Comparison of ENCODE assay signal across 14 cellular contexts in the genomic region with DNA sequence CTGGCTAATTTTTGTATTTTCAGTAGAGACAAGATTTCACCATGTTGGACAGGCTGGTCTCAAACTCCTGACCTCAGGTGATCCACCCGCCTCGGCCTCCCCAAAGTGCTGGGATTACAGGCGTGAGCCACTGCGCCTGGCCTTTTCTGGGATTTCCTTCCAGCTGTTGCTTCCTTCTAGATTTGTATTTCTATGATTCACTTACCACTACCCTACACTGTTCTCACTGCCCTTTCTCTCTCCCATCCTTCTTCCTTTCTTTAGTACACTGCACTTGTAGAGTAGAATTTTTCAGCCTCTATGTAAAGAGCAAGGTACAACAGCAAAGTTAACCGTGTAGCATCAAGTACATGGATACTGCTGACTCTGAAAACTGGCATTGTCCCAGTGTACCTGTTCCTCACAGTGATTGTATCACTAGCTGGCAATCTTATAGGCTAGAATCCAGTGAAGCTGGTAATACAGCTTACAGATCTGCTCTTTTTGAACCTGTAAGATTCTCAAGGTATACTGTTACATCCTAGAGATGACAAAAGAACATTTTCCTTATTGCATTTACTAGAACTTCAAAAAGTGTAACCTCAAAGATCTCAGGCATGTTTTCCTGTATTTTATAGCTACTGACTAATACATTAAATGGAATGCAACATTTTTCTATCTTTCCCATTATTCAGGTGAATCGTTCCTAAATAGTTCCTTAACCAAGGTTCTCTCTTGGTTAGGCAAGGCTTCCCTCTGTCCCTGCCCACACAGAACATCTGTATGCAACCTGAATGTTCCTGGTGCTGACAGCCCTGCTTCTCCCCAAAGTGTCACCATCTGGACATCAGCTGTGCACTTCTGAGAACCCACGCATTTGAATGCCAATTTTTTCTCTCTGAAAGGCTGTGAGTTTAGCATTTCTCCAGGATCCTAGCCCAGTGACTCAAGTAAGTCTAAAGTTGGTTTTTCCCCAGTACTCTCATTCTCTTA.
DNase-seq lines count a peak whose midpoint lies in the region; ATAC-seq, FAIRE-seq and TF ChIP-seq lines count a peak whose summit lies in the region.
"Had no signal": no experiment of that assay in that cellular context is flagged by ENCODE, and none has a peak within 500 bp of the region (broad histone marks: within the 10 kb centered on the region; RNA-seq: fewer than 3 reads in every experiment).

No MANE protein-coding gene starts in this region.

- H3K9me3 ChIP-seq in CD8-positive, alpha-beta T cell (ENCODE audit: low read length): no peaks in the 10 kb centered on the region
- no peaks in the 10 kb centered on the region for H3K9me3 ChIP-seq in H1 (ENCODE audit: insufficient read depth in 2 of 2, low read depth in 1 of 2, low read length in 1 of 2)
- no peaks in the 10 kb centered on the region for H3K9me3 ChIP-seq in keratinocyte (ENCODE audit: control insufficient read depth, low read depth, low read length)
- H3K9me3 ChIP-seq in esophagus squamous epithelium: no peaks in the 10 kb centered on the region
- no peaks in the 10 kb centered on the region for H3K9me3 ChIP-seq in psoas muscle

- no peak overlapping the region for H3K18ac ChIP-seq in H1 (ENCODE audit: extremely low read depth, low read length)

- H3K36me3 ChIP-seq in CD8-positive, alpha-beta T cell (ENCODE audit: insufficient read depth, low read length): no peaks in the 10 kb centered on the region
- H3K36me3 ChIP-seq in KMS-11 (ENCODE audit: insufficient read depth) (no peaks in the 10 kb centered on the region), H1 (ENCODE audit: control insufficient read depth in 2 of 4, insufficient read depth in 4 of 4, low read length in 3 of 4) (no peaks in the 10 kb centered on the region), keratinocyte (ENCODE audit: control insufficient read depth in 2 of 2, extremely low read depth in 1 of 2, insufficient read depth in 2 of 2, low read length in 2 of 2) (no peaks in the 10 kb centered on the region), esophagus squamous epithelium (no peaks in the 10 kb centered on the region), psoas muscle (ENCODE audit: insufficient read depth in 1 of 2, low read depth in 1 of 2) (no peaks in the 10 kb centered on the region)

- H3K4me3 Mint-ChIP-seq in CD8-positive, alpha-beta T cell: no peak overlapping the region
- H3K4me3 Mint-ChIP-seq: stimulated activated naive CD8-positive, alpha-beta T cell treated with anti-CD3 and anti-CD28 coated beads, Interleukin-15, Interleukin-2, amounts not matched to agents 100 ng/mL and 50 ng/mL, for 24 hours had no signal

- H3K4me3 ChIP-seq in CD8-positive, alpha-beta T cell (ENCODE audit: low read depth, low read length): no peak overlapping the region
- H3K4me3 ChIP-seq in KMS-11 (IDR thresholded peaks at IDR 0.05; ENCODE audit: insufficient read depth, low read depth, low read length): no peak overlapping the region
- no peak overlapping the region for H3K4me3 ChIP-seq in H1 (ENCODE audit: extremely low read depth in 1 of 4, insufficient read depth in 2 of 4, low read depth in 3 of 4, low read length in 4 of 4)
- no peak overlapping the region for H3K4me3 ChIP-seq in keratinocyte (ENCODE audit: control insufficient read depth in 2 of 3, extremely low read depth in 1 of 3, insufficient read depth in 2 of 3, low read depth in 1 of 3, low read length in 3 of 3)
- no peak overlapping the region for H3K4me3 ChIP-seq in esophagus squamous epithelium
- H3K4me3 ChIP-seq in psoas muscle: no peak overlapping the region

- H3K36me3 Mint-ChIP-seq in CD8-positive, alpha-beta T cell: no peaks in the 10 kb centered on the region

- no peak for ATAC-seq in CD8-positive, alpha-beta T cell
- no peak for ATAC-seq in activated CD4-positive, CD25-positive, alpha-beta regulatory T cell treated with anti-CD3 and anti-CD28 coated beads, Interleukin-2, amount 50 U/mL, for 24 hours
- ATAC-seq in HG03354 (IDR thresholded peaks at IDR 0.05; ENCODE audit: poor library complexity, severe bottlenecking, unreplicated experiment) (no peak), psoas muscle (no peak)

- intact Hi-C loops in CD8-positive, alpha-beta T cell (cut with DNase I, micrococcal nuclease): no loop called here
- intact Hi-C loops in esophagus squamous epithelium (cut with DNase I): no loop called here
- intact Hi-C loops in psoas muscle (cut with DNase I): no loop called here

- H3K27me3 Mint-ChIP-seq in CD8-positive, alpha-beta T cell (ENCODE audit: low read depth): no peaks in the 10 kb centered on the region
- H3K27me3 Mint-ChIP-seq: stimulated activated naive CD8-positive, alpha-beta T cell treated with anti-CD3 and anti-CD28 coated beads, Interleukin-15, Interleukin-2, amounts not matched to agents 100 ng/mL and 50 ng/mL, for 24 hours had no signal

- no peak overlapping the region for H2BK20ac ChIP-seq in H1 (ENCODE audit: low read length)

- H3K27me3 ChIP-seq in CD8-positive, alpha-beta T cell (ENCODE audit: insufficient read depth, low read length): no peaks in the 10 kb centered on the region
- H3K27me3 ChIP-seq in KMS-11 (ENCODE audit: insufficient read depth, low read depth) (no peaks in the 10 kb centered on the region), H1 (replicated peaks in 1 of 4; ENCODE audit: control insufficient read depth in 3 of 4, extremely low read depth in 1 of 4, insufficient read depth in 3 of 4, low read length in 3 of 4) (no peaks in the 10 kb centered on the region), keratinocyte (ENCODE audit: control insufficient read depth, extremely low read depth, insufficient read depth, low read length) (no peaks in the 10 kb centered on the region), esophagus squamous epithelium (no peaks in the 10 kb centered on the region), psoas muscle (ENCODE audit: insufficient read depth in 3 of 3, low read length in 2 of 3) (no peaks in the 10 kb centered on the region)

- H2AFZ ChIP-seq in KMS-11 (ENCODE audit: low read depth) (no peak overlapping the region), H1 (ENCODE audit: low read length) (no peak overlapping the region; the same call in 1 of the 2 replicates), keratinocyte (ENCODE audit: control insufficient read depth, low read length) (no peak overlapping the region)

- CTCF ChIA-PET in CD8-positive, alpha-beta T cell (lab: Charles Lee): no interaction called here
- CTCF ChIA-PET in H1 (lab: Charles Lee; ENCODE audit: partially characterized antibody): no interaction called here

- H3K4me2 ChIP-seq in KMS-11 (peak overlapping the region; percentile 29; the same call in 1 of the 2 replicates), H1 (ENCODE audit: insufficient read depth in 1 of 2, low read depth in 2 of 2, low read length in 2 of 2) (no peak overlapping the region), keratinocyte (ENCODE audit: control insufficient read depth, extremely low read depth, insufficient read depth, low read depth, low read length) (no peak overlapping the region)

- no peak overlapping the region for H3K56ac ChIP-seq in H1 (replicated peaks; ENCODE audit: insufficient read length, low read depth, low read length)

- H2BK120ac ChIP-seq in H1 (replicated peaks; ENCODE audit: low read depth, low read length): peak overlapping the region; percentile 35

- FAIRE-seq in H1 (lab: Jason Lieb, UNC): no peak
- peak; percentile 63 for FAIRE-seq in keratinocyte (lab: Jason Lieb, UNC)
- FAIRE-seq: G401.6 had no signal

- H4K20me1 ChIP-seq in KMS-11 (ENCODE audit: insufficient read depth) (no peaks in the 10 kb centered on the region), H1 (replicated peaks in 1 of 2; ENCODE audit: control insufficient read depth in 1 of 2, insufficient read depth in 2 of 2, low read length in 2 of 2) (no peaks in the 10 kb centered on the region), keratinocyte (ENCODE audit: control insufficient read depth, extremely low read depth, insufficient read depth, low read length) (no peaks in the 10 kb centered on the region)

- no peaks in the 10 kb centered on the region for H3K23me2 ChIP-seq in H1 (ENCODE audit: low read depth, low read length)

- H3K79me2 ChIP-seq in KMS-11 (ENCODE audit: insufficient read depth, low read depth) (no peaks in the 10 kb centered on the region), H1 (ENCODE audit: control insufficient read depth in 1 of 2, insufficient read depth in 2 of 2, low read length in 2 of 2) (no peaks in the 10 kb centered on the region), keratinocyte (ENCODE audit: control insufficient read depth, insufficient read depth, low read length) (no peaks in the 10 kb centered on the region)

- H3K79me1 ChIP-seq in H1 (ENCODE audit: low read depth, low read length): no peaks in the 10 kb centered on the region

- no peak overlapping the region for H4K91ac ChIP-seq in H1 (replicated peaks; ENCODE audit: insufficient read length, low read length)

- H3K9me1 ChIP-seq in keratinocyte (ENCODE audit: control insufficient read depth, extremely low read depth, insufficient read depth, low read length): no peaks in the 10 kb centered on the region

- TF ChIP-seq RAD21 in H1 (IDR thresholded peaks at IDR 0.05 in 1 of 2, conservative IDR thresholded peaks at IDR 0.05 in 1 of 2; ENCODE audit: low read depth in 2 of 2, low read length in 2 of 2): no peak

- H3K27ac ChIP-seq in CD8-positive, alpha-beta T cell (ENCODE audit: low read depth, low read length): no peak overlapping the region
- H3K27ac ChIP-seq in KMS-11: peak overlapping the region; percentile 17; the same call in 1 of the 2 replicates
- H3K27ac ChIP-seq in H1 (ENCODE audit: low read depth, low read length): no peak overlapping the region
- H3K27ac ChIP-seq in keratinocyte (ENCODE audit: control insufficient read depth, insufficient read depth, low read length): no peak overlapping the region
- no peak overlapping the region for H3K27ac ChIP-seq in esophagus squamous epithelium
- H3K27ac ChIP-seq in psoas muscle: no peak overlapping the region

- TF ChIP-seq CTCF in CD8-positive, alpha-beta T cell (IDR thresholded peaks at IDR 0.05): no peak
- no peak for TF ChIP-seq CTCF in KMS-11 (conservative IDR thresholded peaks at IDR 0.05; ENCODE audit: low read depth, low read length)
- TF ChIP-seq CTCF in H1 (IDR thresholded peaks at IDR 0.05; ENCODE audit: control extremely low read depth in 1 of 3, insufficient read depth in 1 of 3, low read depth in 1 of 3, low read length in 3 of 3): no peak
- no peak for TF ChIP-seq CTCF in keratinocyte (optimal IDR thresholded peaks at IDR 0.05 in 1 of 3, IDR thresholded peaks at IDR 0.05 in 1 of 3, conservative IDR thresholded peaks at IDR 0.05 in 1 of 3; ENCODE audit: extremely low read depth in 1 of 3, insufficient read depth in 2 of 3, low read length in 3 of 3)
- TF ChIP-seq CTCF in esophagus squamous epithelium (IDR thresholded peaks at IDR 0.05): no peak
- TF ChIP-seq CTCF in psoas muscle (IDR thresholded peaks at IDR 0.05): no peak

- no peak overlapping the region for H3K4ac ChIP-seq in H1 (replicated peaks; ENCODE audit: insufficient read length, low read depth, low read length)

- no peak overlapping the region for H2BK5ac ChIP-seq in H1 (ENCODE audit: low read depth, low read length)

- no peak overlapping the region; the same call in 1 of the 2 replicates for H4K8ac ChIP-seq in H1 (ENCODE audit: extremely low read depth, insufficient read depth, low read length)

- no peak for DNase-seq in CD8-positive, alpha-beta T cell
- DNase-seq in H1 (ENCODE audit: low read depth in 1 of 2, low spot score in 2 of 2) (no peak), keratinocyte (ENCODE audit: low read depth, low spot score) (no peak), esophagus squamous epithelium (lab: John Stamatoyannopoulos, UW) (no peak), psoas muscle (no peak)
- DNase-seq: activated CD4-positive, alpha-beta T cell treated with anti-CD3 and anti-CD28 coated beads for 1 hour; activated T-cell treated with anti-CD3 and anti-CD28 coated beads, Interleukin-2, amount 50 U/mL, for 1 hour; Karpas-422; T-helper 1 cell had no signal

- WGBS in H1 (ENCODE audit: extremely low coverage in 1 of 2, insufficient coverage in 1 of 2, insufficient read length in 1 of 2, insufficient replicate concordance in 2 of 2, low coverage in 1 of 2, low lambda C conversion rate in 2 of 2, missing lambda C conversion rate in 1 of 2), 2 experiments: 86% methylated on average over 7 of the region's 7 CpGs; no CpG with 5 or more reads in 1 of the 2 experiments
- 67 to 73% methylated on average over 7 of the region's 7 CpGs for WGBS in esophagus squamous epithelium, 2 donors
- 64 to 67% (median 66%) methylated on average over 7 of the region's 7 CpGs for WGBS in psoas muscle, 3 donors

- H3K4me1 Mint-ChIP-seq in CD8-positive, alpha-beta T cell (ENCODE audit: low read depth): peaks cover 13% of the 10 kb centered on the region

- no peak overlapping the region for H2AK5ac ChIP-seq in H1 (ENCODE audit: low read depth, low read length)

- H2BK15ac ChIP-seq in H1 (ENCODE audit: low read length): no peak overlapping the region

- H3K14ac ChIP-seq in H1 (ENCODE audit: insufficient read length): no peak overlapping the region

- H3K23ac ChIP-seq in H1 (ENCODE audit: insufficient read length): no peak overlapping the region

- no peak overlapping the region for H2BK12ac ChIP-seq in H1 (ENCODE audit: low read depth, low read length)

- TF ChIP-seq EP300 in H1 (IDR thresholded peaks at IDR 0.05; ENCODE audit: borderline replicate concordance in 1 of 2, low read depth in 2 of 2, low read length in 2 of 2): no peak

- no peak overlapping the region for H4K5ac ChIP-seq in H1 (ENCODE audit: insufficient read length, low read depth, low read length)

- H3K4me1 ChIP-seq in CD8-positive, alpha-beta T cell (ENCODE audit: insufficient read depth, low read length): peaks cover 10% of the 10 kb centered on the region
- H3K4me1 ChIP-seq in KMS-11 (ENCODE audit: low read depth, poor library complexity, severe bottlenecking): peaks cover 59% of the 10 kb centered on the region
- peaks cover 1 to 11% (median 9%) of the 10 kb centered on the region in 4 experiments; a peak in 4 of 7 replicates for H3K4me1 ChIP-seq in H1 (replicated peaks in 1 of 4; ENCODE audit: control insufficient read depth in 3 of 4, insufficient read depth in 4 of 4, low read length in 3 of 4)
- H3K4me1 ChIP-seq in keratinocyte (ENCODE audit: control insufficient read depth, extremely low read depth, insufficient read depth, low read length): no peaks in the 10 kb centered on the region
- H3K4me1 ChIP-seq in esophagus squamous epithelium: no peaks in the 10 kb centered on the region
- H3K4me1 ChIP-seq in psoas muscle: no peaks in the 10 kb centered on the region

- H3K27ac Mint-ChIP-seq in CD8-positive, alpha-beta T cell: peak overlapping the region; percentile 15
- H3K27ac Mint-ChIP-seq: stimulated activated naive CD8-positive, alpha-beta T cell treated with anti-CD3 and anti-CD28 coated beads, Interleukin-15, Interleukin-2, amounts not matched to agents 100 ng/mL and 50 ng/mL, for 24 hours had no signal

- dilution Hi-C loops in keratinocyte (cut with MboI; ENCODE audit: extremely low pct_ligation_motif_present, low sequenced_read_pairs): no loop called here

- POLR2A ChIA-PET in CD8-positive, alpha-beta T cell (lab: Charles Lee): no interaction called here
- POLR2A ChIA-PET in H1 (lab: Charles Lee; ENCODE audit: partially characterized antibody): no interaction called here

- TF ChIP-seq POLR2A in H1 (IDR thresholded peaks at IDR 0.05; ENCODE audit: control extremely low read depth in 1 of 2, low read depth in 2 of 2, low read length in 2 of 2) (no peak), esophagus squamous epithelium (IDR thresholded peaks at IDR 0.05) (no peak)

- no peaks in the 10 kb centered on the region for H3K9me3 Mint-ChIP-seq in CD8-positive, alpha-beta T cell
- H3K9me3 Mint-ChIP-seq: stimulated activated naive CD8-positive, alpha-beta T cell treated with anti-CD3 and anti-CD28 coated beads, Interleukin-15, Interleukin-2, amounts not matched to agents 100 ng/mL and 50 ng/mL, for 24 hours had no signal

- H3K9ac ChIP-seq in KMS-11 (no peak overlapping the region), H1 (replicated peaks in 1 of 4; ENCODE audit: extremely low read depth in 1 of 4, low read depth in 3 of 4, low read length in 3 of 4) (no peak overlapping the region), keratinocyte (ENCODE audit: control insufficient read depth, extremely low read depth, insufficient read depth, low read length) (no peak overlapping the region)
